Comparison of ENCODE assay signal across 9 cellular contexts in genomic region chr6:16414205-16414604, GRCh38.
DNase-seq lines count a peak whose midpoint lies in the region; ATAC-seq and TF ChIP-seq lines count a peak whose summit lies in the region.
"Had no signal": no experiment of that assay in that cellular context is flagged by ENCODE, and none has a peak within 500 bp of the region (broad histone marks: within the 10 kb centered on the region; RNA-seq: fewer than 3 reads in every experiment).

No MANE protein-coding gene starts in this region.

- H3K4me3 Mint-ChIP-seq in CD8-positive, alpha-beta T cell: peak overlapping the region; percentile 66

- POLR2A ChIA-PET in CD8-positive, alpha-beta T cell (lab: Charles Lee): interaction anchor here (0.7 kb wide), 1 partner anchor 94 kb away, joined by 3 read pairs; no protein-coding TSS in a partner anchor

- no peaks in the 10 kb centered on the region for H3K36me3 Mint-ChIP-seq in CD8-positive, alpha-beta T cell

- H3K4me1 Mint-ChIP-seq in CD8-positive, alpha-beta T cell (ENCODE audit: low read depth): peaks cover 21% of the 10 kb centered on the region

- intact Hi-C loops in CD8-positive, alpha-beta T cell (cut with DNase I, micrococcal nuclease): loop anchor here in 1 of 2 experiments (5.0 kb wide), 1 partner anchor 358 kb away; no protein-coding TSS in a partner anchor

- no peaks in the 10 kb centered on the region for H3K36me3 ChIP-seq in CD8-positive, alpha-beta T cell (ENCODE audit: insufficient read depth, low read length)

- peak; percentile 50 for ATAC-seq in CD8-positive, alpha-beta T cell
- ATAC-seq in GM19455 (IDR thresholded peaks at IDR 0.05; ENCODE audit: unreplicated experiment): peak; percentile 62
- ATAC-seq in HG03378 (IDR thresholded peaks at IDR 0.05; ENCODE audit: unreplicated experiment): peak; percentile 71

- H3K27me3 ChIP-seq in CD8-positive, alpha-beta T cell (ENCODE audit: insufficient read depth, low read length): no peaks in the 10 kb centered on the region

- CTCF ChIA-PET in CD8-positive, alpha-beta T cell (lab: Charles Lee): interaction anchor here (0.7 to 2.4 kb wide), 3 partner anchors 10 to 357 kb away, joined by 3 to 7 read pairs (median 4); no protein-coding TSS in a partner anchor

- H3K9me3 Mint-ChIP-seq in CD8-positive, alpha-beta T cell: no peaks in the 10 kb centered on the region

- no peak for TF ChIP-seq CTCF in CD8-positive, alpha-beta T cell (IDR thresholded peaks at IDR 0.05)
- no peak for TF ChIP-seq CTCF in cardiac fibroblast (IDR thresholded peaks at IDR 0.05; ENCODE audit: low read depth, low read length)

- peak overlapping the region; percentile 83 for H3K27ac Mint-ChIP-seq in CD8-positive, alpha-beta T cell

- peak in 1 of 7 experiments; percentile 29 for DNase-seq in CD8-positive, alpha-beta T cell
- DNase-seq in cardiac fibroblast (ENCODE audit: low read depth in 2 of 2): peak; percentile 38 to 47
- DNase-seq in NCI-H82 (lab: John Stamatoyannopoulos, UW): no peak
- DNase-seq in DMS 273 treated with DMSO at 0.1 percent for 48 hours (lab: John Stamatoyannopoulos, UW): no peak
- no peak for DNase-seq in SW480 (ENCODE audit: low spot score)
- DNase-seq in NCI-H1092 treated with DMSO at 0.1 percent for 48 hours (lab: John Stamatoyannopoulos, UW): no peak
- DNase-seq: activated CD8-positive, alpha-beta memory T cell treated with anti-CD3 and anti-CD28 coated beads for 24 hours had no signal

- H3K4me3 ChIP-seq in CD8-positive, alpha-beta T cell (ENCODE audit: low read depth, low read length): no peak overlapping the region
- no peak overlapping the region for H3K4me3 ChIP-seq in cardiac fibroblast (replicated peaks in 1 of 2; ENCODE audit: low read depth in 2 of 2, low read length in 2 of 2)

- no peaks in the 10 kb centered on the region for H3K27me3 Mint-ChIP-seq in CD8-positive, alpha-beta T cell (ENCODE audit: low read depth)

- no peaks in the 10 kb centered on the region for H3K4me1 ChIP-seq in CD8-positive, alpha-beta T cell (ENCODE audit: insufficient read depth, low read length)

- no peaks in the 10 kb centered on the region for H3K9me3 ChIP-seq in CD8-positive, alpha-beta T cell (ENCODE audit: low read length)

- H3K27ac ChIP-seq in CD8-positive, alpha-beta T cell (ENCODE audit: low read depth, low read length): no peak overlapping the region

Comparison
In these comparisons a context has a peak if more than half of its experiments do, and no peak if none do; other contexts are left out.
1. DNase-seq: peak in cardiac fibroblast (2 of 2); none in NCI-H82 (single experiment), DMS 273 treated with DMSO at 0.1 percent for 48 hours (single experiment), SW480 (single experiment) and NCI-H1092 treated with DMSO at 0.1 percent for 48 hours (single experiment).
2. Peak in every context shown above with its lines, with median percentiles within 50 percentile points of each other: ATAC-seq.